In the genomic region with DNA sequence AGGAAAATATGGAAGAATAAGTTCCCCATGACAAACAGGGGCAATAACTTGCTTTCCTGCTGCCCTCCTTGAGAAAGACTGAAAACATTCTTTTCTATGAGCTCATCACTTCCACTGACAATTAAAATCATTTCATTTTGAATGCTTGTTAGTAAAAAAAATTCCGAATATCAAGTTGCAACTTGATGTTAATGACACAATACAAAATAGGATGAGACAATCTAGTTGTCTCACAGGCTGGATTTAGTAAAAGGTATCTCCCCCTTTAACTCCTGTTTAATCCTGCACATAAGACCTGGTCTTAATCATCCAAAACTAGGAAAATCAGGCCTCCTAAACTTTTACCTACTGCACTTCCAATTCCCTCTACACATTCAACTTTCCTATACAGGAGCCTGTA, we compare ENCODE assay signal across 18 cellular contexts.
"Had no signal": no experiment of that assay in that cellular context is flagged by ENCODE, and none has a peak within 500 bp of the region (broad histone marks: within the 10 kb centered on the region; RNA-seq: fewer than 3 reads in every experiment).

No MANE protein-coding gene starts in this region.

- H3K9me3 ChIP-seq: left lung, mucosa of descending colon had no signal

- H3K27me3 ChIP-seq: left lung had no signal

- H3K4me3 ChIP-seq: left lung, mucosa of descending colon had no signal

- H3K9me3 Mint-ChIP-seq: activated B cell treated with CpG ODN at 0.5 μM for 24 hours; activated CD4-positive, alpha-beta T cell treated with anti-CD3 and anti-CD28 coated beads, Interleukin-2, amount 10 ng/mL, durations not matched to agents 7 days and 5 days; activated naive CD8-positive, alpha-beta T cell treated with anti-CD3 and anti-CD28 coated beads, Interleukin-2, amount 10 ng/mL, durations not matched to agents 7 days and 5 days; activated T-helper 1 cell treated with anti-CD3 and anti-CD28 coated beads, Interleukin-12 subunit alpha, Interleukin-12 subunit beta, Interleukin-2, Interleukin-4 antibody, amounts not matched to agents 30 ng/mL and 10 ng/mL and 1 ng/mL, durations not matched to agents 14 hours and 24 hours and 36 hours; naive thymus-derived CD4-positive, alpha-beta T cell; T-helper 2 cell treated with Interferon-gamma antibody and Interleukin-4, amounts not matched to agents 5 μg/mL and 100 μg/mL, for 36 hours; type B pancreatic cell had no signal

- H3K36me3 ChIP-seq: left lung had no signal

- H3K36me3 Mint-ChIP-seq: activated naive CD8-positive, alpha-beta T cell treated with anti-CD3 and anti-CD28 coated beads, Interleukin-2, amount 10 ng/mL, durations not matched to agents 7 days and 5 days had no signal

- H3K4me3 Mint-ChIP-seq: activated B cell treated with CpG ODN at 0.5 μM for 24 hours; activated CD4-positive, alpha-beta T cell treated with anti-CD3 and anti-CD28 coated beads, Interleukin-2, amount 10 ng/mL, durations not matched to agents 7 days and 5 days; activated naive CD8-positive, alpha-beta T cell treated with anti-CD3 and anti-CD28 coated beads, Interleukin-2, amount 10 ng/mL, durations not matched to agents 7 days and 5 days; activated T-helper 1 cell treated with anti-CD3 and anti-CD28 coated beads, Interleukin-12 subunit alpha, Interleukin-12 subunit beta, Interleukin-2, Interleukin-4 antibody, amounts not matched to agents 30 ng/mL and 10 ng/mL and 1 ng/mL, durations not matched to agents 14 hours and 24 hours and 36 hours; T-helper 2 cell treated with Interferon-gamma antibody and Interleukin-4, amounts not matched to agents 5 μg/mL and 100 μg/mL, for 36 hours; type B pancreatic cell had no signal

- ATAC-seq: left lung; mucosa of descending colon; naive thymus-derived CD4-positive, alpha-beta T cell had no signal

- H3K27ac ChIP-seq: left lung had no signal

- DNase-seq: activated B cell treated with CpG ODN at 0.5 μM for 24 hours; activated CD4-positive, alpha-beta T cell treated with anti-CD3 and anti-CD28 coated beads, Interleukin-2, amount 10 ng/mL, durations not matched to agents 7 days and 5 days; activated CD8-positive, alpha-beta memory T cell treated with anti-CD3 and anti-CD28 coated beads for 24 hours; activated naive CD8-positive, alpha-beta T cell treated with anti-CD3 and anti-CD28 coated beads, Interleukin-2, amount 10 ng/mL, durations not matched to agents 7 days and 5 days; aorta; hippocampal formation; kidney; left lung; mucosa of descending colon; naive thymus-derived CD4-positive, alpha-beta T cell; retina; stimulated activated CD4-positive, alpha-beta T cell treated with anti-CD3 and anti-CD28 coated beads, Interleukin-15, amount 100 ng/mL, for 24 hours; stimulated activated CD4-positive, alpha-beta T cell treated with anti-CD3 and anti-CD28 coated beads, Interleukin-4, amount 100 ng/mL, for 4 hours; stimulated activated CD8-positive, alpha-beta memory T cell treated with anti-CD3 and anti-CD28 coated beads, Interleukin-4, amount 100 ng/mL, for 48 hours; stimulated activated naive CD4-positive, alpha-beta T cell treated with Interleukin-2 at 50 U/mL for 16 hours had no signal

- H3K27me3 Mint-ChIP-seq: activated B cell treated with CpG ODN at 0.5 μM for 24 hours; activated CD4-positive, alpha-beta T cell treated with anti-CD3 and anti-CD28 coated beads, Interleukin-2, amount 10 ng/mL, durations not matched to agents 7 days and 5 days; activated naive CD8-positive, alpha-beta T cell treated with anti-CD3 and anti-CD28 coated beads, Interleukin-2, amount 10 ng/mL, durations not matched to agents 7 days and 5 days; naive thymus-derived CD4-positive, alpha-beta T cell; type B pancreatic cell had no signal

- H3K27ac Mint-ChIP-seq: activated B cell treated with CpG ODN at 0.5 μM for 24 hours; activated CD4-positive, alpha-beta T cell treated with anti-CD3 and anti-CD28 coated beads, Interleukin-2, amount 10 ng/mL, durations not matched to agents 7 days and 5 days; activated naive CD8-positive, alpha-beta T cell treated with anti-CD3 and anti-CD28 coated beads, Interleukin-2, amount 10 ng/mL, durations not matched to agents 7 days and 5 days; activated T-helper 1 cell treated with anti-CD3 and anti-CD28 coated beads, Interleukin-12 subunit alpha, Interleukin-12 subunit beta, Interleukin-2, Interleukin-4 antibody, amounts not matched to agents 30 ng/mL and 10 ng/mL and 1 ng/mL, durations not matched to agents 14 hours and 24 hours and 36 hours; T-helper 2 cell treated with Interferon-gamma antibody and Interleukin-4, amounts not matched to agents 5 μg/mL and 100 μg/mL, for 36 hours; type B pancreatic cell had no signal
